Comparison of ENCODE assay signal across 23 cellular contexts in the genomic region with DNA sequence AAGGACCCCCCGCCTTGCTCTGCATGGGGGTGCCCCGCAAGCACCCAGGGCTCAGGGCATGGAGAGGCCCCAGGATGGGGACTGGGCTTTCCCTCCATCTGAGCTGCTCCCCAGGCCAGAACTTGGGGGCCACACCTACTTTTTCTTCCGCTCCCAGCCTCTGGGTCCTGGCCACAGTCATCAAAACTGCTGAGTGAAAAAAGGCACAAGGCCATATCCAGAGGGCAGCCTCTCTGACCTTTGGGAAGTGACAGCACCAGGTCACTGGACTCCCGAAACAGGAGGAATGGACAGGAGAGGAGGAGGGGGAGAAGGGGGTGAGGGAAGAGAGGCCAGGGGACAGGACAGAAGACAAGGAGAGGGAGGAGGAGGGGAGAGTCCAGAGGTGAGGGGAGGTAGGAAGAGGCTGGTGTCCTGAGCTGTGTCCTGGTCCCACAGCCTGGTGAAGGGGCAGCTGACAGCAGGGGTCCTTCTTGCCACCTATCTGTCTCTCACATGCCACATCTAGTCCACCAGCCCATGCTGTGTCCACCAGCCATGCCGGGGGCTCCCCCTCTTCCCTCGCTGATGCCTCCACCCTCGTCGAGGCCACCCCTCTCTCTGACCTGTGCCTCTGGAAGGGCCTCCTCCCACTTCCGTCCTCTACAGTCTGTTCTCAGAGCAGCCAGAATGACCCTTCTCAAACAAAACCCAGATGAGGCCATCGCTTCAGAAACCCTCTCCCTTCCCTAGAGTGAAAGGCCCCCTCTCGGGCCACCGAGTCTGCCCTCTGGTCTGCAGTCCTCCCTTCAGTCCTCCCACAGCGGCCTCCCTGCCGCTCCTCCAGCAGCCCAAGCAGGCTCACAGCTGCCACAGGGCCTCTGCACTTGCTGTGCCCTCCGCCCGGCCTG.
A peak's percentile ranks its signal among the peaks of the same experiment; 100 is the strongest.
DNase-seq lines count a peak whose midpoint lies in the region; ATAC-seq and TF ChIP-seq lines count a peak whose summit lies in the region.
"Had no signal": no experiment of that assay in that cellular context is flagged by ENCODE, and none has a peak within 500 bp of the region (broad histone marks: within the 10 kb centered on the region; RNA-seq: fewer than 3 reads in every experiment).

No MANE protein-coding gene starts in this region.

- H3K79me1 ChIP-seq in H9 (ENCODE audit: insufficient read depth, low read depth, low read length, poor library complexity, severe bottlenecking) = no peaks in the 10 kb centered on the region

- 53 to 75% (median 70%) methylated on average over 16 of the region's 16 CpGs for WGBS in stomach, 5 donors
- WGBS in H9 (ENCODE audit: extremely low coverage, insufficient read length, low lambda C conversion rate) = no CpG with 5 or more reads among the region's 16 CpGs

- no peak overlapping the region for H2BK5ac ChIP-seq in H9 (ENCODE audit: insufficient read length, low read length)

- H4K8ac ChIP-seq in H9 (replicated peaks; ENCODE audit: insufficient read length, low read depth, low read length) = no peak overlapping the region

- H3K36me3 ChIP-seq in mucosa of stomach (ENCODE audit: control insufficient read depth, insufficient read depth, low read length) (no peaks in the 10 kb centered on the region), stomach (no peaks in the 10 kb centered on the region)
- H3K36me3 ChIP-seq: esophagus muscularis mucosa, pancreas, SJSA1, vagina had no signal

- no peaks in the 10 kb centered on the region for H3K27me3 Mint-ChIP-seq in activated naive CD8-positive, alpha-beta T cell
- no peaks in the 10 kb centered on the region for H3K27me3 Mint-ChIP-seq in activated naive CD8-positive, alpha-beta T cell treated with anti-CD3 and anti-CD28 coated beads, Interleukin-2, amount 50 U/mL, for 24 hours
- H3K27me3 Mint-ChIP-seq in brain (no peaks in the 10 kb centered on the region), H9 (ENCODE audit: low read depth) (peaks cover 31% of the 10 kb centered on the region)
- H3K27me3 Mint-ChIP-seq: CD4-positive, alpha-beta T cell had no signal

- no peak overlapping the region for H4K91ac ChIP-seq in H9 (ENCODE audit: insufficient read length, low read depth, low read length)

- no peaks in the 10 kb centered on the region for H3K9me3 Mint-ChIP-seq in activated naive CD8-positive, alpha-beta T cell (ENCODE audit: low read depth)
- H3K9me3 Mint-ChIP-seq in activated naive CD8-positive, alpha-beta T cell treated with anti-CD3 and anti-CD28 coated beads, Interleukin-2, amount 50 U/mL, for 24 hours = no peaks in the 10 kb centered on the region
- no peaks in the 10 kb centered on the region for H3K9me3 Mint-ChIP-seq in brain
- no peaks in the 10 kb centered on the region for H3K9me3 Mint-ChIP-seq in H9
- H3K9me3 Mint-ChIP-seq: activated T-cell treated with anti-CD3 and anti-CD28 coated beads, Interleukin-2, amount 50 U/mL, for 72 hours; CD4-positive, alpha-beta T cell had no signal

- H3K9ac ChIP-seq in mucosa of stomach (ENCODE audit: low read length) (peak overlapping the region; percentile 25), H9 (ENCODE audit: extremely low read depth, insufficient read length, low read length) (no peak overlapping the region)

- no peak overlapping the region for H3K4me3 Mint-ChIP-seq in activated naive CD8-positive, alpha-beta T cell
- H3K4me3 Mint-ChIP-seq in activated naive CD8-positive, alpha-beta T cell treated with anti-CD3 and anti-CD28 coated beads, Interleukin-2, amount 50 U/mL, for 24 hours = no peak overlapping the region
- H3K4me3 Mint-ChIP-seq in brain (no peak overlapping the region), H9 (no peak overlapping the region; a peak in 2 of 5 replicates)
- H3K4me3 Mint-ChIP-seq: activated CD8-positive, alpha-beta T cell treated with anti-CD3 and anti-CD28 coated beads, Interleukin-2, amount 10 ng/mL, durations not matched to agents 7 days and 5 days; activated T-cell treated with anti-CD3 and anti-CD28 coated beads, Interleukin-2, amount 50 U/mL, for 72 hours; CD4-positive, alpha-beta T cell had no signal

- peaks cover 55% of the 10 kb centered on the region for H3K4me1 ChIP-seq in mucosa of stomach (ENCODE audit: control insufficient read depth, insufficient read depth, low read length)
- peaks cover 30 to 60% (median 46%) of the 10 kb centered on the region in 4 donors for H3K4me1 ChIP-seq in stomach
- H3K4me1 ChIP-seq in H9 (ENCODE audit: insufficient read depth, low read length) = no peaks in the 10 kb centered on the region

- no peak for ATAC-seq in activated naive CD8-positive, alpha-beta T cell treated with anti-CD3 and anti-CD28 coated beads, Interleukin-2, amount 50 U/mL, for 24 hours
- ATAC-seq in GM18861 (IDR thresholded peaks at IDR 0.05; ENCODE audit: unreplicated experiment) = no peak
- ATAC-seq: activated CD8-positive, alpha-beta T cell treated with anti-CD3 and anti-CD28 coated beads, Interleukin-2, amount 10 ng/mL, durations not matched to agents 7 days and 5 days; activated T-cell treated with anti-CD3 and anti-CD28 coated beads, Interleukin-2, amount 50 U/mL, for 72 hours; pancreas had no signal

- H3K9me3 ChIP-seq in mucosa of stomach (ENCODE audit: control insufficient read depth, low read length) (no peaks in the 10 kb centered on the region), stomach (no peaks in the 10 kb centered on the region), H9 (ENCODE audit: control insufficient read depth, low read depth, low read length) (no peaks in the 10 kb centered on the region)
- H3K9me3 ChIP-seq: esophagus muscularis mucosa, pancreas, SJSA1, vagina had no signal

- no peak for TF ChIP-seq EP300 in stomach (IDR thresholded peaks at IDR 0.05)

- no peak overlapping the region for H3K56ac ChIP-seq in H9 (ENCODE audit: insufficient read length, low read depth, low read length)

- H2BK15ac ChIP-seq in H9 (ENCODE audit: low read depth, low read length) = no peak overlapping the region

- no peaks in the 10 kb centered on the region for H4K20me1 ChIP-seq in H9 (ENCODE audit: control insufficient read depth, insufficient read depth, insufficient read length)

- no peaks in the 10 kb centered on the region for H3K23me2 ChIP-seq in H9 (ENCODE audit: insufficient read length, low read depth, low read length, poor library complexity, severe bottlenecking)

- no peaks in the 10 kb centered on the region for H3K27me3 ChIP-seq in mucosa of stomach (ENCODE audit: control insufficient read depth, insufficient read depth, low read length)
- H3K27me3 ChIP-seq in stomach = no peaks in the 10 kb centered on the region
- H3K27me3 ChIP-seq in H9 (ENCODE audit: insufficient read depth, low read length) = no peaks in the 10 kb centered on the region; the same call in 1 of the 2 replicates
- H3K27me3 ChIP-seq: esophagus muscularis mucosa, pancreas, SJSA1, vagina had no signal

- H2BK120ac ChIP-seq in H9 (ENCODE audit: low read depth, low read length, poor library complexity, severe bottlenecking) = no peak overlapping the region

- H3K4me1 Mint-ChIP-seq in activated naive CD8-positive, alpha-beta T cell (ENCODE audit: low read depth) = peaks cover 25% of the 10 kb centered on the region
- H3K4me1 Mint-ChIP-seq in activated naive CD8-positive, alpha-beta T cell treated with anti-CD3 and anti-CD28 coated beads, Interleukin-2, amount 50 U/mL, for 24 hours = peaks cover 15% of the 10 kb centered on the region
- H3K4me1 Mint-ChIP-seq in brain = peaks cover 44% of the 10 kb centered on the region
- peaks cover 20 to 26% of the 10 kb centered on the region in 2 experiments for H3K4me1 Mint-ChIP-seq in H9

- H3K4me2 ChIP-seq in H9 (ENCODE audit: insufficient read depth, insufficient read length, low read length) = no peak overlapping the region
- H3K4me2 ChIP-seq: PC-9 had no signal

- TF ChIP-seq POLR2A in stomach (IDR thresholded peaks at IDR 0.05) = no peak

- H4K5ac ChIP-seq in H9 (ENCODE audit: insufficient read length, low read depth, low read length) = no peak overlapping the region

- H3K27ac Mint-ChIP-seq in activated naive CD8-positive, alpha-beta T cell = peak overlapping the region; percentile 50
- H3K27ac Mint-ChIP-seq in activated naive CD8-positive, alpha-beta T cell treated with anti-CD3 and anti-CD28 coated beads, Interleukin-2, amount 50 U/mL, for 24 hours = no peak overlapping the region
- peak overlapping the region in 3 of 5 experiments; percentile 45 to 75 (median 74) for H3K27ac Mint-ChIP-seq in brain
- no peak overlapping the region for H3K27ac Mint-ChIP-seq in H9
- H3K27ac Mint-ChIP-seq: activated T-cell treated with anti-CD3 and anti-CD28 coated beads, Interleukin-2, amount 50 U/mL, for 72 hours had no signal

- H3K14ac ChIP-seq in H9 (ENCODE audit: insufficient read depth, low read length) = no peak overlapping the region

- H2AK5ac ChIP-seq in H9 (ENCODE audit: insufficient read length, low read length) = no peak overlapping the region

- TF ChIP-seq CTCF in brain (conservative IDR thresholded peaks at IDR 0.05) (no peak), stomach (IDR thresholded peaks at IDR 0.05) (no peak), H9 (conservative IDR thresholded peaks at IDR 0.05) (no peak)

- no peak overlapping the region for H2BK12ac ChIP-seq in H9 (ENCODE audit: insufficient read length, low read depth, low read length)

- no peak overlapping the region for H3K4me3 ChIP-seq in mucosa of stomach (ENCODE audit: low read length)
- H3K4me3 ChIP-seq in stomach = no peak overlapping the region
- H3K4me3 ChIP-seq: esophagus muscularis mucosa, pancreas, PC-9, SJSA1, skin epidermis, vagina had no signal

- H3K27ac ChIP-seq in stomach (peak overlapping the region in 4 of 5 donors; percentile 47 to 92 (median 70)), H9 (ENCODE audit: insufficient read length, low read depth, low read length) (no peak overlapping the region)
- H3K27ac ChIP-seq: esophagus muscularis mucosa, PC-9, SJSA1, skin epidermis, vagina had no signal

- DNase-seq in activated naive CD8-positive, alpha-beta T cell treated with anti-CD3 and anti-CD28 coated beads, Interleukin-2, amount 50 U/mL, for 24 hours = no peak
- DNase-seq in stomach = no peak
- DNase-seq in H9 = no peak
- DNase-seq in activated gamma-delta T cell (lab: John Stamatoyannopoulos, UW) = no peak
- DNase-seq: activated CD8-positive, alpha-beta T cell treated with anti-CD3 and anti-CD28 coated beads, Interleukin-2, amount 10 ng/mL, durations not matched to agents 7 days and 5 days; activated T-cell treated with anti-CD3 and anti-CD28 coated beads, Interleukin-2, amount 50 U/mL, for 72 hours; CD4-positive, alpha-beta T cell; central memory CD4-positive, alpha-beta T cell; effector CD4-positive, alpha-beta T cell; NCI-H1417 treated with DMSO at 0.1 percent for 48 hours; NCI-H2171; stimulated activated CD4-positive, alpha-beta T cell treated with anti-CD3 and anti-CD28 coated beads, Interleukin-4, amount 100 ng/mL, for 24 hours; substantia nigra had no signal

- peaks cover 2% of the 10 kb centered on the region for H3K36me3 Mint-ChIP-seq in activated naive CD8-positive, alpha-beta T cell
- no peaks in the 10 kb centered on the region for H3K36me3 Mint-ChIP-seq in activated naive CD8-positive, alpha-beta T cell treated with anti-CD3 and anti-CD28 coated beads, Interleukin-2, amount 50 U/mL, for 24 hours (ENCODE audit: low read depth)
- no peaks in the 10 kb centered on the region for H3K36me3 Mint-ChIP-seq in brain
- no peaks in the 10 kb centered on the region for H3K36me3 Mint-ChIP-seq in H9 (ENCODE audit: insufficient read depth in 1 of 3, low read depth in 3 of 3)

- no peak overlapping the region for H2AFZ ChIP-seq in H9 (ENCODE audit: low read length)
- H2AFZ ChIP-seq: PC-9 had no signal

- intact Hi-C loops in stomach (cut with DNase I; ENCODE audit: low total_unique reads) = no loop called here

- H3K4ac ChIP-seq in H9 (ENCODE audit: low read depth, low read length) = no peak overlapping the region

- H2BK20ac ChIP-seq in H9 (ENCODE audit: low read depth, low read length, poor library complexity, severe bottlenecking) = no peak overlapping the region

- no peak overlapping the region for H3K18ac ChIP-seq in H9 (ENCODE audit: insufficient read length, low read depth, low read length)

- H3K79me2 ChIP-seq in H9 (ENCODE audit: insufficient read depth, low read length) = no peaks in the 10 kb centered on the region

- no peak overlapping the region for H3T11ph ChIP-seq in H9 (ENCODE audit: low read length)

- no peak overlapping the region for H3K23ac ChIP-seq in H9 (ENCODE audit: insufficient read length, low read depth, low read length)

Comparison
In these comparisons a context has a peak if more than half of its experiments do, and no peak if none do; other contexts are left out.
1. H3K27ac Mint-ChIP-seq: peak in activated naive CD8-positive, alpha-beta T cell (single experiment) and brain (3 of 5); none in activated naive CD8-positive, alpha-beta T cell treated with anti-CD3 and anti-CD28 coated beads, Interleukin-2, amount 50 U/mL, for 24 hours (single experiment) and H9 (0 of 3).